Comparison of ENCODE assay signal across 26 cellular contexts in genomic region chr6:12601881-12602280, GRCh38.
A peak's percentile ranks its signal among the peaks of the same experiment; 100 is the strongest.
DNase-seq lines count a peak whose midpoint lies in the region; ATAC-seq and TF ChIP-seq lines count a peak whose summit lies in the region.
"Had no signal": no experiment of that assay in that cellular context is flagged by ENCODE, and none has a peak within 500 bp of the region (broad histone marks: within the 10 kb centered on the region; RNA-seq: fewer than 3 reads in every experiment).

No MANE protein-coding gene starts in this region.

- H3K27me3 ChIP-seq in left ventricle myocardium inferior (ENCODE audit: low read depth) (no peaks in the 10 kb centered on the region), right cardiac atrium (ENCODE audit: control insufficient read depth, insufficient read depth) (no peaks in the 10 kb centered on the region), vagina (no peaks in the 10 kb centered on the region)

- H3K4me3 ChIP-seq in left ventricle myocardium inferior, result no peak overlapping the region
- no peak overlapping the region for H3K4me3 ChIP-seq in right cardiac atrium (ENCODE audit: low read length)
- H3K4me3 ChIP-seq in fibroblast of the aortic adventitia (ENCODE audit: low read depth, low read length), result no peak overlapping the region
- H3K4me3 ChIP-seq in vagina, result no peak overlapping the region
- H3K4me3 ChIP-seq: dorsolateral prefrontal cortex, K562, lower lobe of right lung, stomach had no signal

- no peaks in the 10 kb centered on the region for H3K9me3 Mint-ChIP-seq in activated B cell treated with CpG ODN at 0.5 μM for 24 hours
- H3K9me3 Mint-ChIP-seq: activated CD4-positive, alpha-beta memory T cell treated with anti-CD3 and anti-CD28 coated beads, Interleukin-2, amount 10 ng/mL, durations not matched to agents 7 days and 5 days; type B pancreatic cell had no signal

- peaks cover under 1% of the 10 kb centered on the region for H3K27me3 Mint-ChIP-seq in activated B cell treated with CpG ODN at 0.5 μM for 24 hours
- H3K27me3 Mint-ChIP-seq: type B pancreatic cell had no signal

- H3K36me3 Mint-ChIP-seq in activated B cell treated with CpG ODN at 0.5 μM for 24 hours (ENCODE audit: low read depth), result no peaks in the 10 kb centered on the region
- H3K36me3 Mint-ChIP-seq: type B pancreatic cell had no signal

- ATAC-seq in right cardiac atrium (no peak), activated B cell treated with CpG ODN at 0.5 μM for 24 hours (ENCODE audit: low read depth) (peak; percentile 51), HG03457 (IDR thresholded peaks at IDR 0.05; ENCODE audit: unreplicated experiment) (no peak), GM19023 (IDR thresholded peaks at IDR 0.05; ENCODE audit: unreplicated experiment) (no peak), GM19395 (IDR thresholded peaks at IDR 0.05; ENCODE audit: unreplicated experiment) (no peak)
- ATAC-seq: K562 had no signal

- no peak overlapping the region for H3K27ac Mint-ChIP-seq in activated B cell treated with CpG ODN at 0.5 μM for 24 hours
- H3K27ac Mint-ChIP-seq: activated CD4-positive, alpha-beta memory T cell treated with anti-CD3 and anti-CD28 coated beads, Interleukin-2, amount 10 ng/mL, durations not matched to agents 7 days and 5 days; type B pancreatic cell had no signal

- no peak overlapping the region for H3K4me3 Mint-ChIP-seq in activated B cell treated with CpG ODN at 0.5 μM for 24 hours
- H3K4me3 Mint-ChIP-seq: activated CD4-positive, alpha-beta memory T cell treated with anti-CD3 and anti-CD28 coated beads, Interleukin-2, amount 10 ng/mL, durations not matched to agents 7 days and 5 days; type B pancreatic cell had no signal

- CTCF ChIA-PET in activated B cell treated with CpG ODN at 0.5 μM for 24 hours (lab: Charles Lee), result interaction anchor here (0.6 kb wide), 1 partner anchor 729 kb away, joined by 3 read pairs; no protein-coding TSS in a partner anchor

- no peaks in the 10 kb centered on the region for H3K36me3 ChIP-seq in left ventricle myocardium inferior
- H3K36me3 ChIP-seq in vagina, result no peaks in the 10 kb centered on the region
- H3K36me3 ChIP-seq: lower lobe of right lung, stomach had no signal

- TF ChIP-seq POLR2A in vagina (IDR thresholded peaks at IDR 0.05), result no peak

- H3K9me3 ChIP-seq in left ventricle myocardium inferior (replicated peaks) (no peaks in the 10 kb centered on the region), right cardiac atrium (ENCODE audit: control insufficient read depth, low read length) (no peaks in the 10 kb centered on the region), vagina (no peaks in the 10 kb centered on the region)
- H3K9me3 ChIP-seq: lower lobe of right lung, stomach had no signal

- 51% methylated on average over 3 of the region's 3 CpGs for WGBS in right cardiac atrium

- DNase-seq in left ventricle myocardium inferior (no peak), right cardiac atrium (no peak), activated B cell treated with CpG ODN at 0.5 μM for 24 hours (no peak), fibroblast of the aortic adventitia (ENCODE audit: low read depth) (peak; percentile 91), vagina (ENCODE audit: extremely low spot score in 2 of 2) (no peak)
- DNase-seq: 8988T; activated CD4-positive, alpha-beta memory T cell treated with anti-CD3 and anti-CD28 coated beads, Interleukin-2, amount 10 ng/mL, durations not matched to agents 7 days and 5 days; activated CD4-positive, CD25-positive, alpha-beta regulatory T cell; activated naive CD4-positive, alpha-beta T cell; activated T-cell treated with anti-CD3 and anti-CD28 coated beads for 4 hours; C1 segment of cervical spinal cord; dorsolateral prefrontal cortex; foreskin melanocyte; lower lobe of right lung; MM.1S; NCI-H1436; NCI-H524; nucleus accumbens; stomach; T1000 had no signal

- TF ChIP-seq CTCF in left ventricle myocardium inferior (IDR thresholded peaks at IDR 0.05; ENCODE audit: borderline replicate concordance) (no peak), activated B cell treated with CpG ODN at 0.5 μM for 24 hours (IDR thresholded peaks at IDR 0.05) (no peak), fibroblast of the aortic adventitia (IDR thresholded peaks at IDR 0.05; ENCODE audit: insufficient read depth, low read length) (no peak), vagina (IDR thresholded peaks at IDR 0.05) (no peak)

- H3K27ac ChIP-seq in left ventricle myocardium inferior (replicated peaks) (peak overlapping the region; percentile 53), right cardiac atrium (ENCODE audit: low read length) (no peak overlapping the region), vagina (peak overlapping the region; percentile 28)
- H3K27ac ChIP-seq: dorsolateral prefrontal cortex, lower lobe of right lung, RWPE1, stomach had no signal

- intact Hi-C loops in left ventricle myocardium inferior (cut with micrococcal nuclease) (loop anchor here (5.0 kb wide), 1 partner anchor 310 kb away; the partner anchor contains the start of gene EDN1), right cardiac atrium (cut with DNase I) (loop anchor here (2.0 to 10.0 kb wide), 9 partner anchors 197 to 1017 kb away; partner anchors contain the start of gene EDN1 (in 4 of the 4)), activated B cell treated with CpG ODN at 0.5 μM for 24 hours (cut with micrococcal nuclease) (loop anchor here (10.0 kb wide), 2 partner anchors 97 to 777 kb away; no protein-coding TSS in a partner anchor), vagina (cut with DNase I) (loop anchor here (10.0 kb wide), 1 partner anchor 307 kb away; the partner anchor contains the start of gene EDN1)

- H3K4me1 Mint-ChIP-seq in activated B cell treated with CpG ODN at 0.5 μM for 24 hours, result peaks cover 20% of the 10 kb centered on the region

- POLR2A ChIA-PET in activated B cell treated with CpG ODN at 0.5 μM for 24 hours (lab: Charles Lee), result interaction anchor here (0.6 kb wide), 1 partner anchor 56 kb away, joined by 3 read pairs; no protein-coding TSS in a partner anchor

- H3K4me1 ChIP-seq in left ventricle myocardium inferior (peaks cover 8% of the 10 kb centered on the region), right cardiac atrium (ENCODE audit: control insufficient read depth, insufficient read depth, low read length) (peaks cover 3% of the 10 kb centered on the region), vagina (peaks cover 11% of the 10 kb centered on the region)
- H3K4me1 ChIP-seq: lower lobe of right lung had no signal
